Comparison of ENCODE assay signal across 7 cellular contexts in the genomic region with DNA sequence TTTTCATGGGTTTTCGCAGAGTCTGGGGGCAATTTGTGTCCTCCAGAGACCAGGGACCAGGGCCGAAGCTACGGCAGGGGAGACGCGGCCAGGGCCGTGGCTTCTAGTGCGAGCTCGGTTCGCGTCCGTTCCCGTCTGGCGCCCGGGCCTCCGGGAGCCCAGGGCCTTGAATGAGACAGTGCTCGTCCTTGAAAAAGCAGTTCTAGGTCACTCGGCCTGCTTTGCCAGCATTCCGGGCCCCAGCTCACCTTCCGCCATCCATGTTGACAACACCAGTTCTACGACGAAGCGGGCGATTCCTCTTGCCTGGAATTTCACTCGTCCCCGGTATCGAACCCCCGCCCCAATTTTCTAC.
DNase-seq lines count a peak whose midpoint lies in the region; ATAC-seq lines count a peak whose summit lies in the region.

No MANE protein-coding gene starts in this region.

- intact Hi-C loops in posterior cingulate gyrus (cut with DNase I): loop anchor here (5.0 kb wide), 1 partner anchor 154 kb away; the partner anchor contains the start of gene ZNF641

- peak; percentile 28 for ATAC-seq in GM19035 (IDR thresholded peaks at IDR 0.05; ENCODE audit: unreplicated experiment)
- ATAC-seq in HG03066 (IDR thresholded peaks at IDR 0.05; ENCODE audit: low read depth, unreplicated experiment): peak; percentile 20
- no peak for ATAC-seq in GM18517 (IDR thresholded peaks at IDR 0.05; ENCODE audit: unreplicated experiment)

- DNase-seq in activated CD8-positive, alpha-beta memory T cell treated with anti-CD3 and anti-CD28 coated beads, Interleukin-2, amount 50 U/mL, for 48 hours: peak; percentile 73
- DNase-seq in germinal center (ENCODE audit: low spot score): peak; percentile 22
- peak in 6 of 10 donors; percentile 14 to 86 (median 56) for DNase-seq in posterior cingulate gyrus
- DNase-seq in NCI-H1048 (lab: John Stamatoyannopoulos, UW): no peak
